Comparison of ENCODE assay signal across 23 cellular contexts in genomic region chr9:14526504-14526903, GRCh38.
"Had no signal": no experiment of that assay in that cellular context is flagged by ENCODE, and none has a peak within 500 bp of the region (broad histone marks: within the 10 kb centered on the region; RNA-seq: fewer than 3 reads in every experiment).

No MANE protein-coding gene starts in this region.

- DNase-seq: activated CD4-positive, alpha-beta T cell treated with anti-CD3 and anti-CD28 coated beads for 4 hours; activated CD8-positive, alpha-beta memory T cell treated with anti-CD3 and anti-CD28 coated beads, Interleukin-2, amount 50 U/mL, for 4 hours; activated CD8-positive, alpha-beta T cell treated with anti-CD3 and anti-CD28 coated beads for 36 hours; activated gamma-delta T cell treated with Interleukin-2 at 50 U/mL for 16 hours; activated naive CD4-positive, alpha-beta T cell treated with anti-CD3 and anti-CD28 coated beads, Interleukin-2, amount 10 ng/mL, durations not matched to agents 7 days and 5 days; activated naive CD8-positive, alpha-beta T cell treated with anti-CD3 and anti-CD28 coated beads for 36 hours; activated T-cell treated with anti-CD3 and anti-CD28 coated beads, Interleukin-2, amount 50 U/mL, for 72 hours; brain microvascular endothelial cell; cerebellar nuclear complex; Karpas-422; MM.1S; NCI-H1694 treated with DMSO at 0.1 percent for 48 hours; NCI-H2107; NCI-H524 treated with DMSO at 0.1 percent for 48 hours; NCI-H774; OCI-M1; RPMI8226; T-helper 1 cell had no signal

- H3K4me3 ChIP-seq: cardiac muscle cell, SK-N-MC had no signal

- ATAC-seq: activated CD4-positive, CD25-positive, alpha-beta regulatory T cell treated with anti-CD3 and anti-CD28 coated beads, Interleukin-2, amount 50 U/mL, for 24 hours; activated CD8-positive, alpha-beta T cell treated with anti-CD3 and anti-CD28 coated beads for 36 hours; activated T-cell treated with anti-CD3 and anti-CD28 coated beads, Interleukin-2, amount 50 U/mL, for 72 hours; Panc1; Right ventricle myocardium inferior had no signal

- H3K36me3 ChIP-seq: brain microvascular endothelial cell, cardiac muscle cell had no signal
